Comparison of ENCODE assay signal across 9 cellular contexts in the genomic region with DNA sequence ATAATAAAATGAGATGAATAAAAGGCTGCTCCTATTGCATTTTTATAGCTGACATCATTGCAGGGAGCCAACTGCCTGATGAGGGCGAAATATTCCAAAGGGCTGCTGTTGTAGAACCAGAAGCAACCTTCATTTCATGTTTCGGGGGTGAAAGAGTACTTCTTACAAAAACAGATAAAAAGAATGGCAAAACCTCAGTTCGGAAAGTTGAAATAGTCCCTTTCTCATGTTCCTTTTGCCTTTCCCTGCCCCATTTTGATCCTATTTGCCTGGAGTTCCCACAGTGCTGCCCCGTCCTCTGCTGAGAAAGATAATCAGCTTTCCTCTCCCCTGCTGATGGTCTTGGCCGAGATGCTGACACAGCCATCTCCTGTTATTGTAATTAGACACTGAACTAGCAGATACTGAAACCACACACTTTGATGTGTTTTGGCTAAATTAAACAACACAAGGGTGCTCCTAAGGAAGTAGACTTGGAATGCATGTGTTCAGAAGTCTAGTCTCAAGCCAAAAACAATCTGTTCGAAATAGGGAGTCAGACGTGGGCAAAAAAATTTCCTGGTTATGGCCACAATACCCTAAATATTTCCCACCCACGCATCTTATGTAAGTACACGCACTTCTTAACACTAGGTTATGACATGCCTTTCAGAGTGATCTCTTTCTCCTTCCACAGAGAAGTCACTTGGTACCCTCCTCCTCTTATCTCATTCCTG.
DNase-seq lines count a peak whose midpoint lies in the region; ATAC-seq and TF ChIP-seq lines count a peak whose summit lies in the region.
"Had no signal": no experiment of that assay in that cellular context is flagged by ENCODE, and none has a peak within 500 bp of the region (broad histone marks: within the 10 kb centered on the region; RNA-seq: fewer than 3 reads in every experiment).

No MANE protein-coding gene starts in this region.

- H3K79me2 ChIP-seq in OCI-LY7 (ENCODE audit: insufficient read depth, low read depth, low read length) = no peaks in the 10 kb centered on the region

- peak; percentile 23 for DNase-seq in AG04449 (ENCODE audit: low read depth, low spot score)
- DNase-seq in M059J (ENCODE audit: low read depth) = peak; percentile 78
- DNase-seq in cardiac fibroblast (ENCODE audit: low read depth in 2 of 2) = peak; percentile 70 to 74
- DNase-seq in medulla oblongata (ENCODE audit: extremely low spot score) = peak; percentile 73
- DNase-seq in stimulated activated naive CD4-positive, alpha-beta T cell treated with Interleukin-2 at 50 U/mL for 16 hours (lab: John Stamatoyannopoulos, UW) = no peak
- no peak for DNase-seq in OCI-LY7 (ENCODE audit: low spot score)
- DNase-seq in activated CD4-positive, CD25-positive, alpha-beta regulatory T cell treated with anti-CD3 and anti-CD28 coated beads, Interleukin-2, amount 50 U/mL, for 72 hours = no peak
- DNase-seq: activated gamma-delta T cell had no signal

- H2AFZ ChIP-seq in OCI-LY7 (ENCODE audit: low read length) = no peak overlapping the region

- POLR2A ChIA-PET in AG04449 (lab: Yijun Ruan, JAX) = interaction anchor here (0.5 kb wide), 1 partner anchor 116 kb away, joined by 3 read pairs; no protein-coding TSS in a partner anchor
- POLR2A ChIA-PET in OCI-LY7 (lab: Charles Lee) = no interaction called here

- CTCF ChIA-PET in AG04449 (lab: Yijun Ruan, JAX) (interaction anchor here (0.6 to 4.6 kb wide), 11 partner anchors 11 to 380 kb away, joined by 3 to 36 read pairs (median 4); a partner anchor contains a TSS), OCI-LY7 (lab: Charles Lee; ENCODE audit: unreplicated experiment) (no interaction called here)

- H3K4me3 ChIP-seq in AG04449 (ENCODE audit: low read depth, low read length) (no peak overlapping the region), cardiac fibroblast (replicated peaks in 1 of 2; ENCODE audit: low read depth in 2 of 2, low read length in 2 of 2) (peak overlapping the region; percentile 24 to 37), OCI-LY7 (ENCODE audit: low read depth, low read length, poor library complexity, severe bottlenecking) (no peak overlapping the region)

- H3K27ac ChIP-seq in OCI-LY7 (ENCODE audit: low read depth, low read length, poor library complexity, severe bottlenecking) = no peak overlapping the region

- H3K36me3 ChIP-seq in OCI-LY7 (ENCODE audit: insufficient read depth, low read length) = no peaks in the 10 kb centered on the region

- no peak overlapping the region for H3K4me2 ChIP-seq in OCI-LY7 (ENCODE audit: low read length)

- no TSS peak for BruUV-seq in OCI-LY7 (replicated peaks; lab: Mats Ljungman, UMichigan)

- H3K4me1 ChIP-seq in OCI-LY7 (ENCODE audit: insufficient read depth, low read length, poor library complexity, severe bottlenecking) = no peaks in the 10 kb centered on the region

- no peaks in the 10 kb centered on the region for H4K20me1 ChIP-seq in OCI-LY7 (ENCODE audit: insufficient read depth, low read length)

- no peaks in the 10 kb centered on the region for H3K9me3 ChIP-seq in OCI-LY7 (ENCODE audit: low read length)

- no peaks in the 10 kb centered on the region for H3K9me2 ChIP-seq in OCI-LY7 (ENCODE audit: insufficient read depth, low read length)

- TF ChIP-seq CTCF in AG04449 (IDR thresholded peaks at IDR 0.05; ENCODE audit: insufficient read depth, low read length, missing control alignments) = no peak
- TF ChIP-seq CTCF in cardiac fibroblast (IDR thresholded peaks at IDR 0.05; ENCODE audit: low read depth, low read length) = peak; percentile 14
- no peak for TF ChIP-seq CTCF in OCI-LY7 (conservative IDR thresholded peaks at IDR 0.05; ENCODE audit: low read length)

- ATAC-seq in GM18511 (IDR thresholded peaks at IDR 0.05; ENCODE audit: unreplicated experiment) = no peak

- intact Hi-C loops in OCI-LY7 (cut with micrococcal nuclease; ENCODE audit: unreplicated experiment) = no loop called here

Comparison
In these comparisons a context has a peak if more than half of its experiments do, and no peak if none do; other contexts are left out.
1. DNase-seq: peak in AG04449 (single experiment), M059J (single experiment), cardiac fibroblast (2 of 2) and medulla oblongata (single experiment); none in stimulated activated naive CD4-positive, alpha-beta T cell treated with Interleukin-2 at 50 U/mL for 16 hours (single experiment), OCI-LY7 (single experiment) and activated CD4-positive, CD25-positive, alpha-beta regulatory T cell treated with anti-CD3 and anti-CD28 coated beads, Interleukin-2, amount 50 U/mL, for 72 hours (single experiment).
2. H3K4me3 ChIP-seq: peak in cardiac fibroblast (2 of 2); none in AG04449 (single experiment) and OCI-LY7 (single experiment).